Comparison of ENCODE assay signal across 16 cellular contexts in genomic region chr1:19682257-19682656, GRCh38. TPM values are rescaled to one million over a fixed set of nuclear protein-coding genes. Genes with fewer than 3 reads are reported as not detected.
DNase-seq lines count a peak whose midpoint lies in the region; ATAC-seq and TF ChIP-seq lines count a peak whose summit lies in the region.
"Had no signal": no experiment of that assay in that cellular context is flagged by ENCODE, and none has a peak within 500 bp of the region (broad histone marks: within the 10 kb centered on the region; RNA-seq: fewer than 3 reads in every experiment).

No MANE protein-coding gene starts in this region.

- no peak overlapping the region for H3K4me3 ChIP-seq in AG10803 (ENCODE audit: low read length)
- no peak overlapping the region for H3K4me3 ChIP-seq in IMR-90 (ENCODE audit: insufficient read depth, low read depth, low read length)
- H3K4me3 ChIP-seq in brain microvascular endothelial cell (ENCODE audit: low read depth, low read length): no peak overlapping the region
- H3K4me3 ChIP-seq: stomach had no signal

- no peak overlapping the region for H3K56ac ChIP-seq in IMR-90 (ENCODE audit: extremely low read depth, insufficient read depth, low read length)

- H2AK5ac ChIP-seq in IMR-90 (ENCODE audit: low read depth, low read length): no peak overlapping the region

- ATAC-seq in IMR-90 (ENCODE audit: low read depth) (peak; percentile 99), GM19452 (IDR thresholded peaks at IDR 0.05; ENCODE audit: unreplicated experiment) (no peak), HG03565 (IDR thresholded peaks at IDR 0.05; ENCODE audit: unreplicated experiment) (no peak)
- ATAC-seq in activated CD8-positive, alpha-beta T cell treated with anti-CD3 and anti-CD28 coated beads, Interleukin-2, amount 10 ng/mL, durations not matched to agents 7 days and 5 days: no peak
- ATAC-seq: CD8-positive, alpha-beta T cell had no signal

- dilution Hi-C loops in IMR-90 (cut with HindIII; ENCODE audit: low sequenced_read_pairs, unreplicated experiment): no loop called here

- no peaks in the 10 kb centered on the region for H3K36me3 Mint-ChIP-seq in endothelial cell (ENCODE audit: low read depth, unreplicated experiment)
- H3K36me3 Mint-ChIP-seq in activated CD8-positive, alpha-beta T cell treated with anti-CD3 and anti-CD28 coated beads, Interleukin-2, amount 10 ng/mL, durations not matched to agents 7 days and 5 days (ENCODE audit: low read depth): peaks cover 2% of the 10 kb centered on the region

- no peaks in the 10 kb centered on the region for H3K27me3 Mint-ChIP-seq in endothelial cell (ENCODE audit: unreplicated experiment)
- H3K27me3 Mint-ChIP-seq in activated CD8-positive, alpha-beta T cell treated with anti-CD3 and anti-CD28 coated beads, Interleukin-2, amount 10 ng/mL, durations not matched to agents 7 days and 5 days (ENCODE audit: low read depth): peaks cover 1% of the 10 kb centered on the region

- H3K27ac Mint-ChIP-seq in endothelial cell (ENCODE audit: unreplicated experiment): no peak overlapping the region
- no peak overlapping the region for H3K27ac Mint-ChIP-seq in activated CD8-positive, alpha-beta T cell treated with anti-CD3 and anti-CD28 coated beads, Interleukin-2, amount 10 ng/mL, durations not matched to agents 7 days and 5 days
- H3K27ac Mint-ChIP-seq: CD8-positive, alpha-beta T cell had no signal

- POLR2A ChIA-PET in IMR-90 (lab: Charles Lee; ENCODE audit: unreplicated experiment): no interaction called here
- POLR2A ChIA-PET in activated CD8-positive, alpha-beta T cell treated with anti-CD3 and anti-CD28 coated beads, Interleukin-2, amount 10 ng/mL, durations not matched to agents 7 days and 5 days (lab: Charles Lee): no interaction called here

- H3K4me1 Mint-ChIP-seq in endothelial cell (ENCODE audit: unreplicated experiment): no peaks in the 10 kb centered on the region
- H3K4me1 Mint-ChIP-seq in activated CD8-positive, alpha-beta T cell treated with anti-CD3 and anti-CD28 coated beads, Interleukin-2, amount 10 ng/mL, durations not matched to agents 7 days and 5 days (ENCODE audit: low read depth): peaks cover 2% of the 10 kb centered on the region

- BruUV-seq in IMR-90 (replicated peaks; lab: Mats Ljungman, UMichigan): no TSS peak

- no peaks in the 10 kb centered on the region; the same call in none of the 2 replicates for H4K20me1 ChIP-seq in IMR-90 (ENCODE audit: insufficient read depth, low read length)

- H3K36me3 ChIP-seq in IMR-90 (ENCODE audit: control insufficient read depth, insufficient read depth, low read length): peaks cover under 1% of the 10 kb centered on the region; the same call in 1 of the 2 replicates
- no peaks in the 10 kb centered on the region for H3K36me3 ChIP-seq in brain microvascular endothelial cell (replicated peaks)

- no peak overlapping the region for H2BK5ac ChIP-seq in IMR-90 (ENCODE audit: low read depth, low read length, poor library complexity, severe bottlenecking)

- H4K91ac ChIP-seq in IMR-90 (ENCODE audit: insufficient read depth, low read depth, low read length): no peak overlapping the region

- no peak overlapping the region for H3K18ac ChIP-seq in IMR-90 (ENCODE audit: low read depth, low read length)

- H2BK20ac ChIP-seq in IMR-90 (ENCODE audit: low read depth, low read length): no peak overlapping the region

- no peak overlapping the region for H3K4me3 Mint-ChIP-seq in endothelial cell (ENCODE audit: unreplicated experiment)
- H3K4me3 Mint-ChIP-seq in activated CD8-positive, alpha-beta T cell treated with anti-CD3 and anti-CD28 coated beads, Interleukin-2, amount 10 ng/mL, durations not matched to agents 7 days and 5 days: no peak overlapping the region
- H3K4me3 Mint-ChIP-seq: CD8-positive, alpha-beta T cell had no signal

- DNase-seq in AG10803 (ENCODE audit: low read depth) (peak; percentile 96), IMR-90 (peak; percentile 93), brain microvascular endothelial cell (peak; percentile 83), iris pigment epithelial cell (ENCODE audit: low read depth) (peak; percentile 80), endothelial cell (ENCODE audit: low spot score) (no peak)
- DNase-seq in activated CD8-positive, alpha-beta T cell treated with anti-CD3 and anti-CD28 coated beads, Interleukin-2, amount 10 ng/mL, durations not matched to agents 7 days and 5 days: no peak
- DNase-seq: CD8-positive, alpha-beta T cell; MM.1S; NCI-H524; retina; SIG-M5; stomach had no signal

- H3K9me3 Mint-ChIP-seq in endothelial cell (ENCODE audit: unreplicated experiment): no peaks in the 10 kb centered on the region
- H3K9me3 Mint-ChIP-seq in activated CD8-positive, alpha-beta T cell treated with anti-CD3 and anti-CD28 coated beads, Interleukin-2, amount 10 ng/mL, durations not matched to agents 7 days and 5 days (ENCODE audit: insufficient read depth): no peaks in the 10 kb centered on the region
- H3K9me3 Mint-ChIP-seq: CD8-positive, alpha-beta T cell had no signal

- H3K23ac ChIP-seq in IMR-90 (ENCODE audit: low read depth, low read length): no peak overlapping the region

- no peak overlapping the region for H2AFZ ChIP-seq in IMR-90 (replicated peaks; ENCODE audit: low read length, poor library complexity)

- no peak for TF ChIP-seq POLR2A in IMR-90 (IDR thresholded peaks at IDR 0.05; ENCODE audit: low read depth, low read length)

- no peaks in the 10 kb centered on the region for H3K79me1 ChIP-seq in IMR-90 (ENCODE audit: low read depth in 1 of 2, low read length in 2 of 2)

- H3K27me3 ChIP-seq in IMR-90 (ENCODE audit: control insufficient read depth, insufficient read depth, low read length): no peaks in the 10 kb centered on the region
- H3K27me3 ChIP-seq in brain microvascular endothelial cell (replicated peaks): no peaks in the 10 kb centered on the region
- H3K27me3 ChIP-seq: stomach had no signal

- no peak overlapping the region for H4K8ac ChIP-seq in IMR-90 (ENCODE audit: low read depth in 2 of 2, low read length in 2 of 2)

- H3K27ac ChIP-seq in IMR-90 (ENCODE audit: insufficient read depth, low read length): no peak overlapping the region
- no peak overlapping the region for H3K27ac ChIP-seq in brain microvascular endothelial cell
- H3K27ac ChIP-seq: stomach, VCaP had no signal

- no peak overlapping the region for H4K5ac ChIP-seq in IMR-90 (ENCODE audit: low read depth, low read length)

- no peaks in the 10 kb centered on the region for H3K9me3 ChIP-seq in IMR-90 (ENCODE audit: control insufficient read depth, insufficient read depth, low read length)

- no peak overlapping the region for H3K9ac ChIP-seq in IMR-90 (ENCODE audit: low read depth, low read length)

- TF ChIP-seq RAD21 in IMR-90 (IDR thresholded peaks at IDR 0.05; ENCODE audit: low read length): no peak

- H3K4me2 ChIP-seq in IMR-90 (ENCODE audit: low read depth, low read length): no peak overlapping the region

- no peak for TF ChIP-seq CTCF in AG10803 (conservative IDR thresholded peaks at IDR 0.05; ENCODE audit: low read length)
- TF ChIP-seq CTCF in IMR-90 (conservative IDR thresholded peaks at IDR 0.05; ENCODE audit: low read depth, low read length): no peak
- no peak for TF ChIP-seq CTCF in brain microvascular endothelial cell (IDR thresholded peaks at IDR 0.05; ENCODE audit: low read depth, low read length, missing control alignments)
- TF ChIP-seq CTCF in endothelial cell (IDR thresholded peaks at IDR 0.05; ENCODE audit: unreplicated experiment): no peak

- no peak overlapping the region for H2AK9ac ChIP-seq in IMR-90 (replicated peaks; ENCODE audit: low read depth, low read length, poor library complexity)

- H3K4ac ChIP-seq in IMR-90 (ENCODE audit: low read depth, low read length): no peak overlapping the region

- no peaks in the 10 kb centered on the region for H3K4me1 ChIP-seq in IMR-90 (ENCODE audit: control insufficient read depth, insufficient read depth, low read length)
- H3K4me1 ChIP-seq: stomach had no signal

- 75% methylated on average over 1 of the region's 3 CpGs; no CpG with 5 or more reads in 1 of the 2 experiments for WGBS in IMR-90 (ENCODE audit: extremely low coverage in 2 of 2, insufficient read length in 1 of 2), 2 experiments

- CTCF ChIA-PET in IMR-90 (lab: Yijun Ruan, JAX): interaction anchor here (1.1 to 1.5 kb wide), 2 partner anchors 20 to 22 kb away, joined by 4 read pairs; no protein-coding TSS in a partner anchor
- CTCF ChIA-PET in activated CD8-positive, alpha-beta T cell treated with anti-CD3 and anti-CD28 coated beads, Interleukin-2, amount 10 ng/mL, durations not matched to agents 7 days and 5 days (lab: Charles Lee): interaction anchor here (1.2 kb wide), 1 partner anchor 33 kb away, joined by 3 read pairs; no protein-coding TSS in a partner anchor

- H3K9me1 ChIP-seq in IMR-90 (ENCODE audit: insufficient read depth, low read length): no peaks in the 10 kb centered on the region; the same call in 1 of the 2 replicates

- H3K14ac ChIP-seq in IMR-90 (replicated peaks; ENCODE audit: low read depth, low read length): no peak overlapping the region

- in situ Hi-C loops in IMR-90 (cut with MboI; ENCODE audit: low sequenced_read_pairs) (no loop called here), brain microvascular endothelial cell (cut with HindIII; ENCODE audit: low pct_ligation_motif_present, low sequenced_read_pairs) (no loop called here)

- no peak overlapping the region for H2BK15ac ChIP-seq in IMR-90 (ENCODE audit: low read depth, low read length)

- intact Hi-C loops in IMR-90 (cut with micrococcal nuclease): no loop called here

- no peak overlapping the region for H2BK120ac ChIP-seq in IMR-90 (ENCODE audit: low read depth, low read length)

TF ChIP-seq in IMR-90, 13 proteins besides CTCF, POLR2A, EP300 and RAD21 (continues in another document):
- no peak for TF ChIP-seq MAZ (IDR thresholded peaks at IDR 0.05; ENCODE audit: borderline replicate concordance, low read depth, low read length)
- no peak for TF ChIP-seq BHLHE40 (IDR thresholded peaks at IDR 0.05; ENCODE audit: low read depth, low read length)
- no peak for TF ChIP-seq RCOR1 (IDR thresholded peaks at IDR 0.05; ENCODE audit: insufficient replicate concordance, low read length)
- peak; percentile 53; the same call in 1 of the 2 replicates for TF ChIP-seq CEBPB (IDR thresholded peaks at IDR 0.05; ENCODE audit: low read depth, low read length)

RNA-seq across cellular contexts. Expression of gene HTR6, which starts 17.6 kb away (rescaled TPM):
- total RNA-seq in IMR-90 (2012; rRNA removed): not detected in 2 replicates
- polyA plus RNA-seq in IMR-90 (2012; rRNA removed): not detected in 2 replicates
- not detected in 2 replicates for polyA plus RNA-seq in IMR-90 (2012; cell fraction: cytosol; rRNA removed)
- 0.08 TPM in 1 of 2 replicates, not detected in the other for polyA plus RNA-seq in IMR-90 (2012; cell fraction: nucleus; rRNA removed; ENCODE audit: low replicate concordance)
- total RNA-seq in endothelial cell (ENCODE audit: unreplicated experiment): not detected
- total RNA-seq in activated CD8-positive, alpha-beta T cell treated with anti-CD3 and anti-CD28 coated beads, Interleukin-2, amount 10 ng/mL, durations not matched to agents 7 days and 5 days: not detected
- total RNA-seq: stomach had no signal
- polyA plus RNA-seq: adipose tissue, stomach had no signal

RNA-seq across cellular contexts. Expression of gene NBL1, which starts 38.1 kb away (rescaled TPM):
- 12.5 and 14.0 TPM in 2 replicates for total RNA-seq in IMR-90 (2012; rRNA removed)
- 54.2 and 62.7 TPM in 2 replicates for polyA plus RNA-seq in IMR-90 (2012; rRNA removed)
- polyA plus RNA-seq in IMR-90 (2012; cell fraction: cytosol; rRNA removed): 30.4 and 44.0 TPM in 2 replicates
- 13.3 and 30.2 TPM in 2 replicates for polyA plus RNA-seq in IMR-90 (2012; cell fraction: nucleus; rRNA removed; ENCODE audit: low replicate concordance)
- 38.1 TPM for total RNA-seq in endothelial cell (ENCODE audit: unreplicated experiment)
- 10 to 100 TPM; 40.1 TPM for total RNA-seq in activated CD8-positive, alpha-beta T cell treated with anti-CD3 and anti-CD28 coated beads, Interleukin-2, amount 10 ng/mL, durations not matched to agents 7 days and 5 days

Comparison
In these comparisons a context has a peak if more than half of its experiments do, and no peak if none do; other contexts are left out.
1. DNase-seq: peak in AG10803 (single experiment), IMR-90 (single experiment), brain microvascular endothelial cell (single experiment) and iris pigment epithelial cell (single experiment); none in endothelial cell (single experiment) and activated CD8-positive, alpha-beta T cell treated with anti-CD3 and anti-CD28 coated beads, Interleukin-2, amount 10 ng/mL, durations not matched to agents 7 days and 5 days (single experiment).